In the genomic region with DNA sequence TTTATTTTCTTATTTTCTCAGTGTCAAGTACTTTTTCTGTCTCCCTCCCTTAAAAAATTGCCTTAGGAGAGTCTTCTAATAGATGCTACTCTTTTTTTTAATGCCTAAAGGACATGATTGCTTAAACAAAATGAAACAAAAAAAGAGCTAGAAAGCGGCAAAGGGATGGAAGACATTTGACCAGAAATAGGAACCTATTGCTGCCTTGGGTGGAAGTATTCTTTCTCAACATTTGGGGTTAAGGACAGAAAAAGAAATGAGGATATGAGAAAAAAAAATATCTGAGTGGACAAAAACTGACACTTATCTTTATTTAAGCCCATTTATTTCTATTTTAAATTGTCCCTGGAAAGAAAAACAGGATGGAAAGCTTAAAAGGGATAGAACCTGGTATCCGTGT, we compare ENCODE assay signal across 21 cellular contexts.
DNase-seq lines count a peak whose midpoint lies in the region; TF ChIP-seq lines count a peak whose summit lies in the region.
"Had no signal": no experiment of that assay in that cellular context is flagged by ENCODE, and none has a peak within 500 bp of the region (broad histone marks: within the 10 kb centered on the region; RNA-seq: fewer than 3 reads in every experiment).

No MANE protein-coding gene starts in this region.

- H3K27ac ChIP-seq in H9 (ENCODE audit: insufficient read length, low read depth, low read length): no peak overlapping the region
- H3K27ac ChIP-seq: PC-9, RWPE1, SJCRH30 had no signal

- H3K4me3 Mint-ChIP-seq in CD14-positive monocyte (no peak overlapping the region), nephron progenitor cell (no peak overlapping the region), H9 (no peak overlapping the region), progenitor cell of endocrine pancreas (ENCODE audit: low read depth) (no peak overlapping the region)
- H3K4me3 Mint-ChIP-seq: CD8-positive, alpha-beta memory T cell; GM23338 had no signal

- H3K9me3 Mint-ChIP-seq in CD14-positive monocyte (peaks cover 0 to 3% (median 0%) of the 10 kb centered on the region in 7 donors), nephron progenitor cell (peaks cover 18% of the 10 kb centered on the region), H9 (peaks cover 0 to 3% of the 10 kb centered on the region in 2 experiments; a peak in 3 of 5 replicates), progenitor cell of endocrine pancreas (ENCODE audit: low read depth) (peaks cover 8% of the 10 kb centered on the region)
- H3K9me3 Mint-ChIP-seq: CD8-positive, alpha-beta memory T cell had no signal

- TF ChIP-seq CTCF in CD14-positive monocyte (IDR thresholded peaks at IDR 0.05) (no peak), nephron progenitor cell (IDR thresholded peaks at IDR 0.05) (no peak), H9 (conservative IDR thresholded peaks at IDR 0.05) (no peak), progenitor cell of endocrine pancreas (IDR thresholded peaks at IDR 0.05; ENCODE audit: unreplicated experiment) (no peak)

- no peaks in the 10 kb centered on the region for H3K79me1 ChIP-seq in H9 (ENCODE audit: insufficient read depth, low read depth, low read length, poor library complexity, severe bottlenecking)

- no peak overlapping the region for H2BK5ac ChIP-seq in H9 (ENCODE audit: insufficient read length, low read length)

- intact Hi-C loops in CD14-positive monocyte (cut with micrococcal nuclease): no loop called here

- no CpG with 5 or more reads among the region's 2 CpGs for WGBS in H9 (ENCODE audit: extremely low coverage, insufficient read length, low lambda C conversion rate)

- H2BK12ac ChIP-seq in H9 (ENCODE audit: insufficient read length, low read depth, low read length): no peak overlapping the region

- H3K27ac Mint-ChIP-seq in CD14-positive monocyte: peak overlapping the region; percentile 68 to 92 (median 83)
- H3K27ac Mint-ChIP-seq in nephron progenitor cell: peak overlapping the region; percentile 23
- no peak overlapping the region for H3K27ac Mint-ChIP-seq in H9
- H3K27ac Mint-ChIP-seq in progenitor cell of endocrine pancreas: no peak overlapping the region
- H3K27ac Mint-ChIP-seq: CD8-positive, alpha-beta memory T cell; GM23338 had no signal

- no peak overlapping the region for H2BK20ac ChIP-seq in H9 (ENCODE audit: low read depth, low read length, poor library complexity, severe bottlenecking)

- H3K4me1 Mint-ChIP-seq in CD14-positive monocyte (peaks cover 63% of the 10 kb centered on the region), nephron progenitor cell (peaks cover 8% of the 10 kb centered on the region), H9 (peaks cover 4 to 6% of the 10 kb centered on the region in 2 experiments; a peak in 3 of 4 replicates), progenitor cell of endocrine pancreas (ENCODE audit: low read depth) (no peaks in the 10 kb centered on the region)

- H3K18ac ChIP-seq in H9 (ENCODE audit: insufficient read length, low read depth, low read length): no peak overlapping the region

- no peak overlapping the region for H4K91ac ChIP-seq in H9 (ENCODE audit: insufficient read length, low read depth, low read length)

- no peak overlapping the region for H3K14ac ChIP-seq in H9 (ENCODE audit: insufficient read depth, low read length)

- H3T11ph ChIP-seq in H9 (ENCODE audit: low read length): no peak overlapping the region

- H3K79me2 ChIP-seq in H9 (ENCODE audit: insufficient read depth, low read length): no peaks in the 10 kb centered on the region

- no peak overlapping the region for H2AFZ ChIP-seq in H9 (ENCODE audit: low read length)
- H2AFZ ChIP-seq: GM23338, PC-9 had no signal

- no peaks in the 10 kb centered on the region for H3K36me3 Mint-ChIP-seq in CD14-positive monocyte
- peaks cover 5% of the 10 kb centered on the region for H3K36me3 Mint-ChIP-seq in nephron progenitor cell (ENCODE audit: low read depth)
- peaks cover 0 to 12% (median 0%) of the 10 kb centered on the region in 3 experiments; a peak in 3 of 7 replicates for H3K36me3 Mint-ChIP-seq in H9 (ENCODE audit: insufficient read depth in 1 of 3, low read depth in 3 of 3)
- no peaks in the 10 kb centered on the region for H3K36me3 Mint-ChIP-seq in progenitor cell of endocrine pancreas (ENCODE audit: insufficient read depth)
- H3K36me3 Mint-ChIP-seq: CD8-positive, alpha-beta memory T cell had no signal

- no peaks in the 10 kb centered on the region for H3K9me3 ChIP-seq in H9 (ENCODE audit: control insufficient read depth, low read depth, low read length)

- H4K8ac ChIP-seq in H9 (replicated peaks; ENCODE audit: insufficient read length, low read depth, low read length): no peak overlapping the region

- H3K27me3 ChIP-seq in H9 (ENCODE audit: insufficient read depth, low read length): no peaks in the 10 kb centered on the region
- H3K27me3 ChIP-seq: SJCRH30 had no signal

- no peak overlapping the region for H2BK120ac ChIP-seq in H9 (ENCODE audit: low read depth, low read length, poor library complexity, severe bottlenecking)

- no peak overlapping the region for H3K23ac ChIP-seq in H9 (ENCODE audit: insufficient read length, low read depth, low read length)

- DNase-seq in CD14-positive monocyte (ENCODE audit: low spot score): no peak
- DNase-seq in MV-4-11 (lab: John Stamatoyannopoulos, UW): peak; percentile 95
- peak; percentile 93 for DNase-seq in SIG-M5 treated with dmso at 0.1 percent for 504 hours (lab: John Stamatoyannopoulos, UW; ENCODE audit: unreplicated experiment)
- DNase-seq in nephron progenitor cell: no peak
- no peak for DNase-seq in T-helper 1 cell
- no peak for DNase-seq in H9
- no peak for DNase-seq in activated CD4-positive, CD25-positive, alpha-beta regulatory T cell (lab: John Stamatoyannopoulos, UW)
- DNase-seq in progenitor cell of endocrine pancreas (ENCODE audit: low spot score, unreplicated experiment): no peak
- DNase-seq: CD8-positive, alpha-beta memory T cell; DMS53; EL; NCI-H1092; NCI-H1436 treated with DMSO at 0.1 percent for 48 hours; NCI-H2029 treated with DMSO at 0.1 percent for 48 hours; NCI-H446 treated with DMSO at 0.1 percent for 48 hours; NK-92 treated with Interleukin-12 subunit alpha and Interleukin-12 subunit beta, amount 100 ng/mL, for 24 hours; PC-9; SJCRH30; SW 1271 had no signal

- no peak overlapping the region for H2AK5ac ChIP-seq in H9 (ENCODE audit: insufficient read length, low read length)

- no peak overlapping the region for H3K4ac ChIP-seq in H9 (ENCODE audit: low read depth, low read length)

- H2BK15ac ChIP-seq in H9 (ENCODE audit: low read depth, low read length): no peak overlapping the region

- no peak overlapping the region for H4K5ac ChIP-seq in H9 (ENCODE audit: insufficient read length, low read depth, low read length)

- no peaks in the 10 kb centered on the region for H3K27me3 Mint-ChIP-seq in CD14-positive monocyte (ENCODE audit: low read depth in 3 of 3)
- H3K27me3 Mint-ChIP-seq in nephron progenitor cell (ENCODE audit: low read depth, poor library complexity): no peaks in the 10 kb centered on the region
- H3K27me3 Mint-ChIP-seq in H9 (ENCODE audit: low read depth): no peaks in the 10 kb centered on the region
- no peaks in the 10 kb centered on the region for H3K27me3 Mint-ChIP-seq in progenitor cell of endocrine pancreas

- no peak overlapping the region for H3K4me2 ChIP-seq in H9 (ENCODE audit: insufficient read depth, insufficient read length, low read length)
- H3K4me2 ChIP-seq: GM23338, PC-9 had no signal

- H4K20me1 ChIP-seq in H9 (ENCODE audit: control insufficient read depth, insufficient read depth, insufficient read length): no peaks in the 10 kb centered on the region

- H3K9ac ChIP-seq in H9 (ENCODE audit: extremely low read depth, insufficient read length, low read length): no peak overlapping the region

- no peak overlapping the region for H3K56ac ChIP-seq in H9 (ENCODE audit: insufficient read length, low read depth, low read length)

- H3K4me1 ChIP-seq in H9 (ENCODE audit: insufficient read depth, low read length): no peaks in the 10 kb centered on the region

- no peaks in the 10 kb centered on the region for H3K23me2 ChIP-seq in H9 (ENCODE audit: insufficient read length, low read depth, low read length, poor library complexity, severe bottlenecking)

Comparison
In these comparisons a context has a peak if more than half of its experiments do, and no peak if none do; other contexts are left out.
1. DNase-seq: peak in MV-4-11 (single experiment) and SIG-M5 treated with dmso at 0.1 percent for 504 hours (single experiment); none in CD14-positive monocyte (single experiment), nephron progenitor cell (single experiment), T-helper 1 cell (0 of 5), H9 (single experiment), activated CD4-positive, CD25-positive, alpha-beta regulatory T cell (0 of 4) and progenitor cell of endocrine pancreas (single experiment).
2. H3K27ac Mint-ChIP-seq: peak in CD14-positive monocyte (7 of 7) and nephron progenitor cell (single experiment); none in H9 (0 of 3) and progenitor cell of endocrine pancreas (single experiment).